ENCODE assay signal across 21 cellular contexts in genomic region chr1:194568610-194569009, GRCh38.
DNase-seq lines count a peak whose midpoint lies in the region; ATAC-seq, FAIRE-seq and TF ChIP-seq lines count a peak whose summit lies in the region.
"Had no signal": no experiment of that assay in that cellular context is flagged by ENCODE, and none has a peak within 500 bp of the region (broad histone marks: within the 10 kb centered on the region; RNA-seq: fewer than 3 reads in every experiment).

No MANE protein-coding gene starts in this region.

- H3K4me1 ChIP-seq in HepG2 (ENCODE audit: insufficient read depth, low read length) (no peaks in the 10 kb centered on the region), right lobe of liver (no peaks in the 10 kb centered on the region)

- no peak overlapping the region for H3K4me3 ChIP-seq in HepG2 (replicated peaks in 1 of 3; ENCODE audit: insufficient read depth in 1 of 3, low read depth in 2 of 3, low read length in 3 of 3)
- H3K4me3 ChIP-seq in right lobe of liver: no peak overlapping the region
- H3K4me3 ChIP-seq in epithelial cell of esophagus (ENCODE audit: low read length): no peak overlapping the region

- TF ChIP-seq RAD21 in HepG2 (CRISPR knock-in tag; IDR thresholded peaks at IDR 0.05): no peak

- no peaks in the 10 kb centered on the region for H4K20me1 ChIP-seq in HepG2 (ENCODE audit: insufficient read depth, low read length)

- H3K36me3 ChIP-seq in HepG2 (replicated peaks in 1 of 2; ENCODE audit: control insufficient read depth in 1 of 2, insufficient read depth in 2 of 2, low read length in 2 of 2) (no peaks in the 10 kb centered on the region), right lobe of liver (no peaks in the 10 kb centered on the region)

- no peak for TF ChIP-seq EP300 in HepG2 (IDR thresholded peaks at IDR 0.05; ENCODE audit: low read depth in 2 of 2, low read length in 2 of 2)
- TF ChIP-seq EP300 in HepG2 (CRISPR knock-in tag; IDR thresholded peaks at IDR 0.05; ENCODE audit: borderline replicate concordance): no peak

- ATAC-seq in HepG2: no peak
- ATAC-seq in right lobe of liver: no peak
- no peak for ATAC-seq in HG02970 (IDR thresholded peaks at IDR 0.05; ENCODE audit: low FRiP score, unreplicated experiment)
- ATAC-seq in GM21723 (IDR thresholded peaks at IDR 0.05; ENCODE audit: unreplicated experiment): no peak
- ATAC-seq: activated naive CD4-positive, alpha-beta T cell treated with anti-CD3 and anti-CD28 coated beads, Interleukin-2, amount 50 U/mL, for 72 hours; activated T-cell treated with anti-CD3 and anti-CD28 coated beads, Interleukin-2, amount 50 U/mL, for 72 hours; left lobe of liver; stimulated activated memory B cell treated with anti-CD40 and anti-IgM and Interleukin-4, amounts not matched to agents 10 μg/mL and 1 μg/mL and 100 μg/mL, for 72 hours had no signal

- DNase-seq in HepG2 (ENCODE audit: low spot score): no peak
- DNase-seq in right lobe of liver: no peak
- DNase-seq in NCI-H460 (ENCODE audit: extremely low read depth, low read depth): peak; percentile 9
- DNase-seq in epithelial cell of esophagus (ENCODE audit: low read depth): peak; percentile 18
- DNase-seq in CD1c-positive myeloid dendritic cell (ENCODE audit: extremely low spot score): no peak
- no peak for DNase-seq in activated CD4-positive, alpha-beta T cell treated with anti-CD3 and anti-CD28 coated beads for 4 hours
- DNase-seq: activated B cell treated with CpG ODN at 0.5 μM for 24 hours; activated T-cell treated with anti-CD3 and anti-CD28 coated beads, Interleukin-2, amount 50 U/mL, for 72 hours; CD8-positive, alpha-beta memory T cell; DMS79 treated with DMSO at 0.1 percent for 48 hours; NCI-H2029 treated with DMSO at 0.1 percent for 48 hours; NCI-H510A treated with DMSO at 0.1 percent for 48 hours; retina; SHP77; stimulated activated CD4-positive, alpha-beta T cell treated with anti-CD3 and anti-CD28 coated beads, Interleukin-15, amount 100 ng/mL, for 24 hours had no signal

- TF ChIP-seq CTCF in HepG2 (CRISPR knock-in tag; IDR thresholded peaks at IDR 0.05): no peak
- TF ChIP-seq CTCF in right lobe of liver (IDR thresholded peaks at IDR 0.05): no peak
- no peak for TF ChIP-seq CTCF in epithelial cell of esophagus (IDR thresholded peaks at IDR 0.05; ENCODE audit: insufficient read depth, low read depth, low read length, missing control alignments)

- no peaks in the 10 kb centered on the region for H3K27me3 ChIP-seq in HepG2 (ENCODE audit: control insufficient read depth in 1 of 2, insufficient read depth in 2 of 2, low read length in 2 of 2)
- H3K27me3 ChIP-seq in right lobe of liver: no peaks in the 10 kb centered on the region

- no TSS peak for BruUV-seq in HepG2 (replicated peaks; lab: Mats Ljungman, UMichigan)

- no peak overlapping the region for H3K4me2 ChIP-seq in HepG2 (ENCODE audit: low read depth, low read length)

- in situ Hi-C loops in HepG2 (cut with HindIII; ENCODE audit: extremely low pct_ligation_motif_present, low pct_unique_long_range_greater_than_20kb): no loop called here

- FAIRE-seq in HepG2 (lab: Jason Lieb, UNC): no peak
- FAIRE-seq: endothelial cell of umbilical vein had no signal

- CTCF ChIA-PET in HepG2 (lab: Yijun Ruan, JAX; ENCODE audit: low intra/inter-chr PET ratio, low total read pairs): no interaction called here

- H3K9me3 ChIP-seq in HepG2 (ENCODE audit: low read length): no peaks in the 10 kb centered on the region
- no peaks in the 10 kb centered on the region for H3K9me3 ChIP-seq in right lobe of liver

- no peak overlapping the region for H2AFZ ChIP-seq in HepG2 (ENCODE audit: low read length)

- H3K9ac ChIP-seq in HepG2 (ENCODE audit: insufficient read depth, low read depth, low read length): no peak overlapping the region

- no peak for TF ChIP-seq POLR2A in HepG2 (IDR thresholded peaks at IDR 0.05; ENCODE audit: insufficient read depth in 1 of 2, low read depth in 2 of 2, low read length in 2 of 2)
- no peak for TF ChIP-seq POLR2A in right lobe of liver (IDR thresholded peaks at IDR 0.05)

- H3K79me2 ChIP-seq in HepG2 (ENCODE audit: insufficient read depth, low read length): no peaks in the 10 kb centered on the region

- POLR2A ChIA-PET in HepG2 (lab: Yijun Ruan, JAX): no interaction called here

- intact Hi-C loops in HepG2 (cut with micrococcal nuclease; ENCODE audit: unreplicated experiment): no loop called here
- intact Hi-C loops in right lobe of liver (cut with DNase I): no loop called here

- H3K27ac ChIP-seq in HepG2 (ENCODE audit: extremely low read length, insufficient read depth, low read length) (no peak overlapping the region), right lobe of liver (no peak overlapping the region)

TF ChIP-seq in HepG2, 621 proteins besides CTCF, POLR2A, EP300 and RAD21:
- no peak for TF ChIP-seq ZSCAN20 (CRISPR knock-in tag; IDR thresholded peaks at IDR 0.05; ENCODE audit: borderline replicate concordance)
- peak; percentile 16 to 89 for TF ChIP-seq REST (IDR thresholded peaks at IDR 0.05; ENCODE audit: borderline replicate concordance in 1 of 2, low read depth in 1 of 2, low read length in 2 of 2)
- peak; percentile 58; the same call in 1 of the 2 replicates for TF ChIP-seq MIER2 (CRISPR knock-in tag; IDR thresholded peaks at IDR 0.05)

Comparison
In these comparisons a context has a peak if more than half of its experiments do, and no peak if none do; other contexts are left out.
1. DNase-seq: peak in NCI-H460 (single experiment) and epithelial cell of esophagus (single experiment); none in HepG2 (single experiment), right lobe of liver (0 of 3), CD1c-positive myeloid dendritic cell (single experiment) and activated CD4-positive, alpha-beta T cell treated with anti-CD3 and anti-CD28 coated beads for 4 hours (0 of 2).